In genomic region chr9:89139450-89139849, GRCh38 we compare ENCODE assay signal across 24 cellular contexts. TPM values are rescaled to one million over a fixed set of nuclear protein-coding genes. Genes with fewer than 3 reads are reported as not detected.
DNase-seq lines count a peak whose midpoint lies in the region; ATAC-seq and TF ChIP-seq lines count a peak whose summit lies in the region.
"Had no signal": no experiment of that assay in that cellular context is flagged by ENCODE, and none has a peak within 500 bp of the region (broad histone marks: within the 10 kb centered on the region; RNA-seq: fewer than 3 reads in every experiment).

No MANE protein-coding gene starts in this region.

- H3K4me2 ChIP-seq in hepatocyte: peak overlapping the region; percentile 2
- H3K4me2 ChIP-seq: neural progenitor cell had no signal

- H3K9me3 ChIP-seq in hepatocyte (ENCODE audit: low read depth) (peaks cover 3% of the 10 kb centered on the region), upper lobe of right lung (no peaks in the 10 kb centered on the region)
- H3K9me3 ChIP-seq: breast epithelium, thoracic aorta had no signal

- intact Hi-C loops in upper lobe of right lung (cut with DNase I): no loop called here

- H3K79me2 ChIP-seq in hepatocyte: no peaks in the 10 kb centered on the region

- H3K27me3 ChIP-seq in hepatocyte (no peaks in the 10 kb centered on the region), upper lobe of right lung (no peaks in the 10 kb centered on the region)
- H3K27me3 ChIP-seq: breast epithelium, heart right ventricle, neural progenitor cell had no signal

- TF ChIP-seq CTCF in hepatocyte (IDR thresholded peaks at IDR 0.05; ENCODE audit: poor library complexity) (no peak), upper lobe of right lung (IDR thresholded peaks at IDR 0.05) (no peak)

- H3K4me1 ChIP-seq in hepatocyte (ENCODE audit: insufficient read depth): peaks cover 12% of the 10 kb centered on the region
- H3K4me1 ChIP-seq in upper lobe of right lung: no peaks in the 10 kb centered on the region
- H3K4me1 ChIP-seq: neural progenitor cell had no signal

- no peak overlapping the region for H3K4me3 ChIP-seq in hepatocyte
- no peak overlapping the region for H3K4me3 ChIP-seq in upper lobe of right lung
- H3K4me3 ChIP-seq: breast epithelium, heart right ventricle, neural progenitor cell, thoracic aorta had no signal

- no peak overlapping the region for H2AFZ ChIP-seq in hepatocyte
- H2AFZ ChIP-seq: neural progenitor cell had no signal

- DNase-seq in M059J (ENCODE audit: low read depth) (peak; percentile 62), astrocyte of the hippocampus (ENCODE audit: low read depth, low spot score) (peak; percentile 80), hepatocyte (ENCODE audit: low spot score) (no peak), upper lobe of right lung (no peak), putamen (ENCODE audit: low spot score) (no peak), KG1 (lab: John Stamatoyannopoulos, UW) (no peak), GOT3 (lab: John Stamatoyannopoulos, UW) (no peak), NCI-H1694 treated with DMSO at 0.1 percent for 48 hours (lab: John Stamatoyannopoulos, UW) (no peak)
- DNase-seq: activated B cell treated with CpG ODN at 0.5 μM for 24 hours; activated CD4-positive, alpha-beta T cell treated with anti-CD3 and anti-CD28 coated beads, Interleukin-2, amount 50 U/mL, for 4 hours; activated CD8-positive, alpha-beta memory T cell treated with anti-CD3 and anti-CD28 coated beads, Interleukin-2, amount 50 U/mL, for 4 hours; activated naive CD8-positive, alpha-beta T cell treated with anti-CD3 and anti-CD28 coated beads, Interleukin-2, amount 10 ng/mL, durations not matched to agents 7 days and 5 days; CD4-positive, alpha-beta T cell; GDM1; heart right ventricle; NCI-H1092 treated with DMSO at 0.1 percent for 48 hours; NCI-H2081 treated with DMSO at 0.1 percent for 48 hours; small intestine; stimulated activated CD4-positive, alpha-beta T cell treated with anti-CD3 and anti-CD28 coated beads, Interleukin-4, amount 100 ng/mL, for 1 hour; stimulated activated naive CD4-positive, alpha-beta T cell had no signal

- ATAC-seq in upper lobe of right lung: peak; percentile 52
- ATAC-seq: heart right ventricle had no signal

- 71% methylated on average over 1 of the region's 1 CpG for WGBS in hepatocyte (ENCODE audit: low lambda C conversion rate, missing lambda C conversion rate)

- H3K27ac ChIP-seq in hepatocyte: peak overlapping the region; percentile 58
- H3K27ac ChIP-seq in upper lobe of right lung: no peak overlapping the region
- H3K27ac ChIP-seq: breast epithelium, heart right ventricle, neural progenitor cell, thoracic aorta had no signal

- H3K36me3 ChIP-seq in hepatocyte (replicated peaks; ENCODE audit: insufficient read depth, low read depth): no peaks in the 10 kb centered on the region
- no peaks in the 10 kb centered on the region for H3K36me3 ChIP-seq in upper lobe of right lung
- H3K36me3 ChIP-seq: breast epithelium, heart right ventricle, neural progenitor cell, thoracic aorta had no signal

- H3K9me2 ChIP-seq in hepatocyte (replicated peaks; ENCODE audit: insufficient read depth): no peaks in the 10 kb centered on the region

- no peaks in the 10 kb centered on the region for H4K20me1 ChIP-seq in hepatocyte (ENCODE audit: insufficient read depth, poor library complexity, severe bottlenecking)

RNA-seq across cellular contexts. Expression of gene SHC3, which starts 39.2 kb away (rescaled TPM):
- total RNA-seq in M059J (2014; rRNA removed; shearing (Covaris generic)): 1.2 and 3.2 TPM in 2 replicates
- total RNA-seq in hepatocyte (1.4 and 1.8 TPM in 2 replicates), upper lobe of right lung (12.9 TPM)
- 1.4 and 1.5 TPM in 2 replicates for polyA plus RNA-seq in hepatocyte
- total RNA-seq: activated B cell treated with CpG ODN at 0.5 μM for 24 hours; activated naive CD8-positive, alpha-beta T cell treated with anti-CD3 and anti-CD28 coated beads, Interleukin-2, amount 10 ng/mL, durations not matched to agents 7 days and 5 days; activated T-helper 2 cell treated with anti-CD3 and anti-CD28 coated beads, Interferon-gamma antibody, Interleukin-2, Interleukin-4, amounts not matched to agents 10 μg/mL and 5 μg/mL and 100 μg/mL, durations not matched to agents 14 hours and 24 hours and 36 hours; CD4-positive, alpha-beta T cell had no signal

Comparison
In these comparisons a context has a peak if more than half of its experiments do, and no peak if none do; other contexts are left out.
1. DNase-seq: peak in M059J (single experiment) and astrocyte of the hippocampus (single experiment); none in hepatocyte (single experiment), upper lobe of right lung (single experiment), putamen (single experiment), KG1 (single experiment), GOT3 (single experiment) and NCI-H1694 treated with DMSO at 0.1 percent for 48 hours (single experiment).